Comparison of ENCODE assay signal across 8 cellular contexts in the genomic region with DNA sequence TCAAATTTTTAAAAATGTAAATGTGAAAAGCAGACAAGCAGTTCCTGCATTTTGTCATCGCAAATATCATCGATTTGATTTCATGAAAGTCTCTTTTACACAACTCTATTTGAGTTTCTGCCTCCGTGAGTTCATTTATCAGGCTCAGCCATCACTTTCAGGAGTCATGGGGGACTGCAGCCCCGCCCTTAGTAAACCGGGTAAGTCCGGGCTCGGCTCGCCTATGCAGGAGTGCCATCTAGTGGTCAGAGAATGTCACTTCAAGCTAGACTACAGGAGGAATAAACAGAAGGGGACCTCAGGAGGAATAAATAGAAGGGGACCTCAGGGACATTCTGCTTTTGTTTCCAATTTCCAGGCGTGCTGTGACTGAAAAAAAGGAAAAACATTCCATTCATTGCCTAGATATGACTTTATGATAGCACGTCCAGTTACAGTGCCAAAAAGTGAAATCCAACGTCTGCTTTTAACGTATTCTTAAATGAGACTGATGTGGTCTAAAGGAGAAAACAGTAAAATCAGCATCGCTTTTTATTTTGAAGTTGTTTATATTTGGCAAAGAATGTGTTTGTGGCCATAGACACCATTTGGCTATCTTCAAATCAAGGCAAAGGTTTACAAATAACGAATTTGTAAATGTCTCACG.
A peak's percentile ranks its signal among the peaks of the same experiment; 100 is the strongest.
DNase-seq lines count a peak whose midpoint lies in the region; ATAC-seq and TF ChIP-seq lines count a peak whose summit lies in the region.

No MANE protein-coding gene starts in this region.

- BruUV-seq in Calu3 (replicated peaks; lab: Mats Ljungman, UMichigan) (no TSS peak), OCI-LY7 (replicated peaks; lab: Mats Ljungman, UMichigan) (no TSS peak)

- H3K36me3 ChIP-seq in OCI-LY7 (ENCODE audit: insufficient read depth, low read length): no peaks in the 10 kb centered on the region
- no peaks in the 10 kb centered on the region for H3K36me3 ChIP-seq in naive thymus-derived CD4-positive, alpha-beta T cell (ENCODE audit: control insufficient read depth in 2 of 3, insufficient read depth in 3 of 3, low read length in 3 of 3)

- no peaks in the 10 kb centered on the region for H3K9me3 ChIP-seq in OCI-LY7 (ENCODE audit: low read length)
- no peaks in the 10 kb centered on the region for H3K9me3 ChIP-seq in naive thymus-derived CD4-positive, alpha-beta T cell (ENCODE audit: control insufficient read depth in 2 of 3, low read length in 3 of 3)

- peak overlapping the region; percentile 24 for H3K27ac Mint-ChIP-seq in Calu3 (ENCODE audit: unreplicated experiment)
- no peak overlapping the region for H3K27ac Mint-ChIP-seq in naive thymus-derived CD4-positive, alpha-beta T cell
- no peak overlapping the region for H3K27ac Mint-ChIP-seq in stimulated activated memory B cell treated with anti-CD40 and anti-IgM and Interleukin-4, amounts not matched to agents 10 μg/mL and 1 μg/mL and 100 μg/mL, for 72 hours

- CTCF ChIA-PET in Calu3 (lab: Charles Lee) (interaction anchor here (0.7 to 1.4 kb wide), 4 partner anchors 9 to 1676 kb away, joined by 3 to 4 read pairs (median 3); no protein-coding TSS in a partner anchor), OCI-LY7 (lab: Charles Lee; ENCODE audit: unreplicated experiment) (no interaction called here)
- CTCF ChIA-PET in naive thymus-derived CD4-positive, alpha-beta T cell (lab: Charles Lee): interaction anchor here (1.6 kb wide), 1 partner anchor 14 kb away, joined by 4 read pairs; no protein-coding TSS in a partner anchor

- H3K36me3 Mint-ChIP-seq in Calu3 (ENCODE audit: insufficient read depth, unreplicated experiment): peaks cover 11% of the 10 kb centered on the region
- H3K36me3 Mint-ChIP-seq in naive thymus-derived CD4-positive, alpha-beta T cell: no peaks in the 10 kb centered on the region
- H3K36me3 Mint-ChIP-seq in stimulated activated memory B cell treated with anti-CD40 and anti-IgM and Interleukin-4, amounts not matched to agents 10 μg/mL and 1 μg/mL and 100 μg/mL, for 72 hours: no peaks in the 10 kb centered on the region

- H3K4me2 ChIP-seq in OCI-LY7 (ENCODE audit: low read length): peak overlapping the region; percentile 16; the same call in 1 of the 2 replicates

- POLR2A ChIA-PET in OCI-LY7 (lab: Charles Lee): interaction anchor here (0.6 kb wide), 1 partner anchor 391 kb away, joined by 3 read pairs; no protein-coding TSS in a partner anchor
- POLR2A ChIA-PET in naive thymus-derived CD4-positive, alpha-beta T cell (lab: Charles Lee): no interaction called here

- no peaks in the 10 kb centered on the region for H3K9me2 ChIP-seq in OCI-LY7 (ENCODE audit: insufficient read depth, low read length)

- peak overlapping the region; percentile 66 for H3K4me3 Mint-ChIP-seq in Calu3 (ENCODE audit: low read depth, unreplicated experiment)
- H3K4me3 Mint-ChIP-seq in naive thymus-derived CD4-positive, alpha-beta T cell: peak overlapping the region; percentile 40 to 80 (median 66)
- peak overlapping the region; percentile 30 for H3K4me3 Mint-ChIP-seq in stimulated activated memory B cell treated with anti-CD40 and anti-IgM and Interleukin-4, amounts not matched to agents 10 μg/mL and 1 μg/mL and 100 μg/mL, for 72 hours

- H3K79me2 ChIP-seq in OCI-LY7 (ENCODE audit: insufficient read depth, low read depth, low read length): no peaks in the 10 kb centered on the region

- intact Hi-C loops in Calu3 (cut with micrococcal nuclease; ENCODE audit: unreplicated experiment) (loop anchor here (5.0 kb wide), 2 partner anchors 198 to 513 kb away; no protein-coding TSS in a partner anchor), OCI-LY7 (cut with micrococcal nuclease; ENCODE audit: unreplicated experiment) (loop anchor here (1.0 to 5.0 kb wide), 4 partner anchors 157 to 552 kb away; no protein-coding TSS in a partner anchor)
- intact Hi-C loops in naive thymus-derived CD4-positive, alpha-beta T cell (cut with micrococcal nuclease): loop anchor here (10.0 kb wide), 1 partner anchor 249 kb away; no protein-coding TSS in a partner anchor

- no peaks in the 10 kb centered on the region for H3K4me1 ChIP-seq in OCI-LY7 (ENCODE audit: insufficient read depth, low read length, poor library complexity, severe bottlenecking)
- H3K4me1 ChIP-seq in naive thymus-derived CD4-positive, alpha-beta T cell (ENCODE audit: control insufficient read depth in 2 of 2, insufficient read depth in 2 of 2, low read length in 2 of 2): no peaks in the 10 kb centered on the region

- DNase-seq in Calu3 (peak; percentile 76), HT-29 (ENCODE audit: low spot score) (peak; percentile 86), OCI-LY7 (ENCODE audit: low spot score) (peak; percentile 84), activated T-cell treated with anti-CD3 and anti-CD28 coated beads for 4 hours (peak; percentile 45)
- DNase-seq in naive thymus-derived CD4-positive, alpha-beta T cell: peak; percentile 39 to 69 (median 58)

- H3K27me3 ChIP-seq in naive thymus-derived CD4-positive, alpha-beta T cell (ENCODE audit: control insufficient read depth in 2 of 2, insufficient read depth in 2 of 2, low read length in 2 of 2): no peaks in the 10 kb centered on the region

- H3K4me1 Mint-ChIP-seq in Calu3 (ENCODE audit: low read depth, unreplicated experiment): peaks cover 26% of the 10 kb centered on the region
- H3K4me1 Mint-ChIP-seq in naive thymus-derived CD4-positive, alpha-beta T cell: peaks cover 0 to 6% (median 0%) of the 10 kb centered on the region in 7 donors
- no peaks in the 10 kb centered on the region for H3K4me1 Mint-ChIP-seq in stimulated activated memory B cell treated with anti-CD40 and anti-IgM and Interleukin-4, amounts not matched to agents 10 μg/mL and 1 μg/mL and 100 μg/mL, for 72 hours

- H3K9me3 Mint-ChIP-seq in Calu3 (ENCODE audit: low read depth, unreplicated experiment): no peaks in the 10 kb centered on the region
- no peaks in the 10 kb centered on the region for H3K9me3 Mint-ChIP-seq in naive thymus-derived CD4-positive, alpha-beta T cell
- H3K9me3 Mint-ChIP-seq in stimulated activated memory B cell treated with anti-CD40 and anti-IgM and Interleukin-4, amounts not matched to agents 10 μg/mL and 1 μg/mL and 100 μg/mL, for 72 hours: no peaks in the 10 kb centered on the region

- no peaks in the 10 kb centered on the region for H4K20me1 ChIP-seq in OCI-LY7 (ENCODE audit: insufficient read depth, low read length)

- no peaks in the 10 kb centered on the region for H3K27me3 Mint-ChIP-seq in Calu3 (ENCODE audit: unreplicated experiment)
- peaks cover 0 to 23% (median 18%) of the 10 kb centered on the region in 5 donors for H3K27me3 Mint-ChIP-seq in naive thymus-derived CD4-positive, alpha-beta T cell
- H3K27me3 Mint-ChIP-seq in stimulated activated memory B cell treated with anti-CD40 and anti-IgM and Interleukin-4, amounts not matched to agents 10 μg/mL and 1 μg/mL and 100 μg/mL, for 72 hours: peaks cover 18% of the 10 kb centered on the region

- no peak overlapping the region for H3K4me3 ChIP-seq in OCI-LY7 (ENCODE audit: low read depth, low read length, poor library complexity, severe bottlenecking)
- H3K4me3 ChIP-seq in naive thymus-derived CD4-positive, alpha-beta T cell (ENCODE audit: low read length): no peak overlapping the region

- H2AFZ ChIP-seq in OCI-LY7 (ENCODE audit: low read length): peak overlapping the region; percentile 39; the same call in 1 of the 2 replicates

- peak; percentile 73 for TF ChIP-seq CTCF in Calu3 (IDR thresholded peaks at IDR 0.05; ENCODE audit: unreplicated experiment)
- TF ChIP-seq CTCF in OCI-LY7 (conservative IDR thresholded peaks at IDR 0.05; ENCODE audit: low read length): peak; percentile 99

- H3K27ac ChIP-seq in OCI-LY7 (ENCODE audit: low read depth, low read length, poor library complexity, severe bottlenecking): no peak overlapping the region
- no peak overlapping the region for H3K27ac ChIP-seq in naive thymus-derived CD4-positive, alpha-beta T cell (ENCODE audit: low read depth, low read length)

- ATAC-seq in GM21381 (IDR thresholded peaks at IDR 0.05; ENCODE audit: unreplicated experiment) (peak; percentile 99), esophagus mucosa (peak; percentile 94)
- peak; percentile 97 for ATAC-seq in naive thymus-derived CD4-positive, alpha-beta T cell
- ATAC-seq in stimulated activated memory B cell treated with anti-CD40 and anti-IgM and Interleukin-4, amounts not matched to agents 10 μg/mL and 1 μg/mL and 100 μg/mL, for 72 hours: peak; percentile 83
